In genomic region chr20:41150664-41151063, GRCh38 we compare ENCODE assay signal across 1 cellular context.
TF ChIP-seq lines count a peak whose summit lies in the region.

No MANE protein-coding gene starts in this region.

TF ChIP-seq in H1, 55 proteins besides CTCF, POLR2A, EP300 and RAD21 (continued from another document):
- TF ChIP-seq MAFK (IDR thresholded peaks at IDR 0.05; ENCODE audit: low read depth, low read length) (no peak), CBX8 (IDR thresholded peaks at IDR 0.05; ENCODE audit: borderline replicate concordance, low read depth, low read length) (no peak), POU5F1 (IDR thresholded peaks at IDR 0.05; ENCODE audit: low read depth, low read length) (no peak), KDM5A (IDR thresholded peaks at IDR 0.05; ENCODE audit: low read length) (no peak), RFX5 (IDR thresholded peaks at IDR 0.05; ENCODE audit: borderline replicate concordance, low read depth, low read length) (no peak), ATF3 (IDR thresholded peaks at IDR 0.05; ENCODE audit: insufficient read depth, low read depth, low read length) (no peak)
